9 cellular contexts compared by ENCODE assay signal in genomic region chr14:59123975-59124374, GRCh38.
DNase-seq lines count a peak whose midpoint lies in the region; ATAC-seq and TF ChIP-seq lines count a peak whose summit lies in the region.
"Had no signal": no experiment of that assay in that cellular context is flagged by ENCODE, and none has a peak within 500 bp of the region (broad histone marks: within the 10 kb centered on the region; RNA-seq: fewer than 3 reads in every experiment).

No MANE protein-coding gene starts in this region.

- no peak overlapping the region for H3K18ac ChIP-seq in mesendoderm (ENCODE audit: low read length)

- H3K27ac ChIP-seq in DND-41 (ENCODE audit: low read length) (no peak overlapping the region), mesendoderm (ENCODE audit: low read depth, low read length) (no peak overlapping the region)

- H3K27me3 ChIP-seq in DND-41 (ENCODE audit: insufficient read depth, low read length, poor library complexity) (peaks cover 27% of the 10 kb centered on the region), mesendoderm (ENCODE audit: insufficient read depth, low read length, poor library complexity) (no peaks in the 10 kb centered on the region)

- no peaks in the 10 kb centered on the region for H3K9me3 Mint-ChIP-seq in natural killer cell
- H3K9me3 Mint-ChIP-seq: activated B cell treated with CpG ODN at 0.5 μM for 24 hours had no signal

- H4K20me1 ChIP-seq in DND-41 (ENCODE audit: insufficient read depth, low read length), result no peaks in the 10 kb centered on the region

- H3K36me3 ChIP-seq in DND-41 (ENCODE audit: insufficient read depth, low read length), result no peaks in the 10 kb centered on the region
- no peaks in the 10 kb centered on the region for H3K36me3 ChIP-seq in mesendoderm (ENCODE audit: control insufficient read depth, insufficient read depth, low read length)

- no peak overlapping the region for H3K4me3 Mint-ChIP-seq in natural killer cell
- H3K4me3 Mint-ChIP-seq: activated B cell treated with CpG ODN at 0.5 μM for 24 hours had no signal

- H3K4me2 ChIP-seq in DND-41 (ENCODE audit: insufficient read depth, low read length) (no peak overlapping the region), mesendoderm (ENCODE audit: low read length) (no peak overlapping the region)

- H3K9ac ChIP-seq in DND-41 (ENCODE audit: low read depth, low read length) (no peak overlapping the region), mesendoderm (ENCODE audit: low read length) (no peak overlapping the region)

- no peak overlapping the region for H4K8ac ChIP-seq in mesendoderm (ENCODE audit: low read depth, low read length)

- H2BK15ac ChIP-seq in mesendoderm (replicated peaks; ENCODE audit: low read depth), result no peak overlapping the region

- H3K56ac ChIP-seq in mesendoderm (ENCODE audit: low read length), result no peak overlapping the region

- peaks cover 7 to 17% of the 10 kb centered on the region in 2 donors for H3K27me3 Mint-ChIP-seq in natural killer cell (ENCODE audit: low read depth in 2 of 2)

- no peak overlapping the region for H2BK120ac ChIP-seq in mesendoderm (ENCODE audit: low read depth, low read length)

- no peak for DNase-seq in DND-41
- peak; percentile 41 for DNase-seq in LHCN-M2 (ENCODE audit: low read depth)
- DNase-seq in astrocyte of the cerebellum (ENCODE audit: low read depth), result no peak
- peak; percentile 9 for DNase-seq in mesendoderm
- DNase-seq in natural killer cell, result no peak
- no peak for DNase-seq in SHP77 (lab: John Stamatoyannopoulos, UW)
- DNase-seq: activated B cell treated with CpG ODN at 0.5 μM for 24 hours had no signal

- H3K23ac ChIP-seq in mesendoderm (ENCODE audit: low read length), result no peak overlapping the region

- no peaks in the 10 kb centered on the region for H3K36me3 Mint-ChIP-seq in natural killer cell

- ATAC-seq in DND-41 (ENCODE audit: insufficient read depth, low read depth) (no peak), HG02588 (IDR thresholded peaks at IDR 0.05; ENCODE audit: unreplicated experiment) (no peak), natural killer cell (no peak), GM18873 (IDR thresholded peaks at IDR 0.05; ENCODE audit: low FRiP score, unreplicated experiment) (no peak)

- no peak overlapping the region for H4K5ac ChIP-seq in mesendoderm (ENCODE audit: low read length)

- no peak overlapping the region for H3K4ac ChIP-seq in mesendoderm (ENCODE audit: low read depth, low read length)

- H3K4me1 ChIP-seq in DND-41 (ENCODE audit: insufficient read depth, low read length), result no peaks in the 10 kb centered on the region
- H3K4me1 ChIP-seq in mesendoderm (ENCODE audit: control insufficient read depth, low read depth, low read length), result no peaks in the 10 kb centered on the region

- no peak overlapping the region for H2AK5ac ChIP-seq in mesendoderm (ENCODE audit: low read length)

- no peak overlapping the region for H2AFZ ChIP-seq in DND-41 (ENCODE audit: low read depth, low read length)

- H3K79me1 ChIP-seq in mesendoderm (ENCODE audit: low read length), result no peaks in the 10 kb centered on the region

- H3K4me1 Mint-ChIP-seq in natural killer cell, result no peaks in the 10 kb centered on the region
- H3K4me1 Mint-ChIP-seq: activated B cell treated with CpG ODN at 0.5 μM for 24 hours had no signal

- H2BK5ac ChIP-seq in mesendoderm (ENCODE audit: low read length), result no peak overlapping the region

- H3K9me3 ChIP-seq in DND-41 (ENCODE audit: insufficient read depth, low read length, severe bottlenecking), result no peaks in the 10 kb centered on the region

- intact Hi-C loops in natural killer cell (cut with micrococcal nuclease), result no loop called here

- TF ChIP-seq CTCF in DND-41 (IDR thresholded peaks at IDR 0.05; ENCODE audit: borderline replicate concordance, extremely low read depth, low read length, poor library complexity, severe bottlenecking) (peak; percentile 36), astrocyte of the cerebellum (IDR thresholded peaks at IDR 0.05; ENCODE audit: low read depth, low read length, missing control alignments) (peak; percentile 34), natural killer cell (IDR thresholded peaks at IDR 0.05) (no peak)

- in situ Hi-C loops in astrocyte of the cerebellum (cut with HindIII; ENCODE audit: low sequenced_read_pairs), result no loop called here

- WGBS in mesendoderm (ENCODE audit: extremely low coverage, insufficient coverage, low lambda C conversion rate), result 100% methylated on average over 1 of the region's 4 CpGs

- H3K27ac Mint-ChIP-seq in natural killer cell, result no peak overlapping the region
- H3K27ac Mint-ChIP-seq: activated B cell treated with CpG ODN at 0.5 μM for 24 hours had no signal

- H3K4me3 ChIP-seq in DND-41 (ENCODE audit: low read depth in 1 of 2, low read length in 2 of 2) (no peak overlapping the region), astrocyte of the cerebellum (ENCODE audit: low read depth, low read length) (no peak overlapping the region), mesendoderm (ENCODE audit: low read length) (no peak overlapping the region)

- no peaks in the 10 kb centered on the region for H3K79me2 ChIP-seq in DND-41 (ENCODE audit: insufficient read depth, low read length)
- H3K79me2 ChIP-seq in mesendoderm (ENCODE audit: control insufficient read depth, insufficient read depth, low read length), result no peaks in the 10 kb centered on the region

Comparison
In these comparisons a context has a peak if more than half of its experiments do, and no peak if none do; other contexts are left out.
1. DNase-seq: peak in LHCN-M2 (single experiment) and mesendoderm (single experiment); none in DND-41 (single experiment), astrocyte of the cerebellum (single experiment), natural killer cell (single experiment) and SHP77 (0 of 2).